Comparison of ENCODE assay signal across 1 cellular context in the genomic region with DNA sequence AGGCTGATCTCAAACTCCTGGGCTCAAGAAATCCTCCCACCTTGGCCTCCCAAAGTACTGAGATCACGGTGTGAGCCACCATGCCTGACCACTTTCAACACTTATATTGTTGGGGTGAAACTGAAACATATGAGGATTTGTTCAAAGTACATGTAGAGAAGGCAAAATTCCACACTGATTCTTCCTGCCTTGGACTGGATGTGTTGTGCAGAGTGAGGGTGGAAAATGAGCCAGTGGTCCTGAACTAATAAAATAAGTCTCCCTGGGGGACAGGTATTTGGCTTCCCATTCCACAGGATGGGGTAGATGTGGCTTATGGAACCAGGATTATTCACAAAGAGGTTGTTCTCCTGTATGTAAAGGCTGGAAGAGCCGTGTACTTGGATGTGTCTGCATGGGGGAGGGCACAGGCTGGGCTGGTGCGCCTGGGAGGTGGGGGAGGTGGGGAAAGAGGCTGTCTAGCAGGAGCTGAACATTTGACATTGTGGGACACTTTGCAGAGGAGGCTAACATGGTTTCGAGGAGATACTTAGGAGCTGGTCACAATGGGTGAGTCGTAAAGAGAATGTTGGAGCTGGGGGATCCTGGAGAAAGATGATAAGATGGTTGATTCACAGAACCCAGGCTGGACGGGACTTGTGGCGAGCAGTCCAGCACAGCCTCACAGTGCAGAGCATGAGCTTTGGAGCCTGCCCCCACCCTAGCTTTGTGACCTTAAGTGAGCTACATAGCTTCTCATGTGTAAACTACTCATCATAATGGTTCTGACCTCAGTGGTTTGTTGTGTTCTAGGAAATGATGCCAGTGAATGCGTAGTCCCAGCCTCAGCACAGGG.
TF ChIP-seq lines count a peak whose summit lies in the region.

A gene (plus strand): TSS at position 804 of the 835 bp plus-strand sequence. CDS start 708 bp downstream, outside the sequence.

TF ChIP-seq in K562, 482 proteins besides CTCF, POLR2A, EP300 and RAD21 (continued from another document and continues in another):
- TF ChIP-seq TEAD4 (IDR thresholded peaks at IDR 0.05; ENCODE audit: low read length) (peak; percentile 53), TEAD4 (CRISPR knock-in tag; IDR thresholded peaks at IDR 0.05; ENCODE audit: borderline replicate concordance) (no peak), KLF16 (IDR thresholded peaks at IDR 0.05) (peak; percentile 44; the same call in 1 of the 2 replicates), NCOA1 (IDR thresholded peaks at IDR 0.05; ENCODE audit: low read depth) (peak; percentile 68; the same call in 1 of the 2 replicates), NR2C1 (IDR thresholded peaks at IDR 0.05) (no peak), NR2C1 (tag; IDR thresholded peaks at IDR 0.05) (peak; percentile 70), HLTF (IDR thresholded peaks at IDR 0.05) (peak; percentile 44; the same call in 1 of the 2 replicates), POLR2AphosphoS5 (IDR thresholded peaks at IDR 0.05; ENCODE audit: control insufficient read depth, insufficient read depth, low read depth, low read length) (peak; percentile 44; the same call in 1 of the 2 replicates), TAL1 (IDR thresholded peaks at IDR 0.05) (peak; percentile 61; the same call in 1 of the 2 replicates), MCM2 (IDR thresholded peaks at IDR 0.05; ENCODE audit: low read depth) (no peak), BRCA1 (IDR thresholded peaks at IDR 0.05) (no peak), BRCA1 (CRISPR knock-in tag; IDR thresholded peaks at IDR 0.05) (no peak), GATA2 (CRISPR knock-in tag; IDR thresholded peaks at IDR 0.05) (peak; percentile 53), ZBTB7A (IDR thresholded peaks at IDR 0.05; ENCODE audit: borderline replicate concordance, control insufficient read depth, low read depth, low read length) (peak; percentile 39; the same call in 1 of the 2 replicates), L3MBTL2 (IDR thresholded peaks at IDR 0.05) (peak; percentile 51; the same call in 1 of the 2 replicates), ZKSCAN8 (CRISPR knock-in tag; IDR thresholded peaks at IDR 0.05) (peak; percentile 28; the same call in 1 of the 2 replicates), ATF1 (CRISPR knock-in tag; IDR thresholded peaks at IDR 0.05) (no peak), ATF1 (tag; IDR thresholded peaks at IDR 0.05) (peak; percentile 54; the same call in 1 of the 2 replicates), SMARCE1 (IDR thresholded peaks at IDR 0.05) (peak; percentile 60; the same call in 1 of the 2 replicates), MED1 (CRISPR knock-in tag; IDR thresholded peaks at IDR 0.05; ENCODE audit: borderline replicate concordance) (no peak), PHB2 (IDR thresholded peaks at IDR 0.05; ENCODE audit: low read depth) (peak; percentile 60; the same call in 1 of the 2 replicates), SRF (CRISPR knock-in tag; IDR thresholded peaks at IDR 0.05) (0 out of 4 replicates have a peak, but pooled peaks of 1 of the 2 experiments have one; percentile 33), BRD9 (IDR thresholded peaks at IDR 0.05; ENCODE audit: low read depth, partially characterized antibody) (no peak), JUN (IDR thresholded peaks at IDR 0.05; ENCODE audit: borderline replicate concordance, low read depth, low read length) (peak; percentile 57; the same call in 1 of the 2 replicates), JUN (CRISPR knock-in tag; IDR thresholded peaks at IDR 0.05; ENCODE audit: borderline replicate concordance) (no peak), ERF (CRISPR knock-in tag; IDR thresholded peaks at IDR 0.05) (no peak), TEAD2 (tag; IDR thresholded peaks at IDR 0.05) (0 out of 2 replicates have a peak, but pooled peaks have one; percentile 14), SMARCB1 (IDR thresholded peaks at IDR 0.05; ENCODE audit: insufficient read length, low read depth) (peak; percentile 39), MTA2 (IDR thresholded peaks at IDR 0.05; ENCODE audit: low read depth) (no peak; the same call in none of the 2 replicates), HDAC1 (IDR thresholded peaks at IDR 0.05) (peak in 1 of 2 experiments; percentile 77; a peak in 2 of 4 replicates), SMARCA4 (IDR thresholded peaks at IDR 0.05) (peak; percentile 76), WHSC1 (IDR thresholded peaks at IDR 0.05; ENCODE audit: low read length) (no peak), TRIM24 (IDR thresholded peaks at IDR 0.05) (peak; percentile 31 to 69; a peak in 3 of 4 replicates), ZBTB17 (CRISPR knock-in tag; IDR thresholded peaks at IDR 0.05) (no peak), HDAC8 (tag; IDR thresholded peaks at IDR 0.05) (no peak), MAFG (tag; conservative IDR thresholded peaks at IDR 0.05) (no peak), KDM5B (IDR thresholded peaks at IDR 0.05; ENCODE audit: insufficient replicate concordance, low read depth, low read length) (no peak)
- TF ChIP-seq, protein P1, sequence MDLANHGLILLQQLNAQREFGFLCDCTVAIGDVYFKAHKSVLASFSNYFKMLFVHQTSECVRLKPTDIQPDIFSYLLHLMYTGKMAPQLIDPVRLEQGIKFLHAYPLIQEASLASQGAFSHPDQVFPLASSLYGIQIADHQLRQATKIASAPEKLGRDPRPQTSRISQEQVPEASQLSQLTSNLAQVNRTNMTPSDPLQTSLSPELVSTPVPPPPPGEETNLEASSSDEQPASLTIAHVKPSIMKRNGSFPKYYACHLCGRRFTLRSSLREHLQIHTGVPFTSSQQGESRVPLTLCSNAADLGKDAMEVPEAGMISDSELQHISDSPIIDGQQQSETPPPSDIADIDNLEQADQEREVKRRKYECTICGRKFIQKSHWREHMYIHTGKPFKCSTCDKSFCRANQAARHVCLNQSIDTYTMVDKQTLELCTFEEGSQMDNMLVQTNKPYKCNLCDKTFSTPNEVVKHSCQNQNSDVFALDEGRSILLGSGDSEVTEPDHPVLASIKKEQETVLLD (IDR thresholded peaks at IDR 0.05), result peak; percentile 35; the same call in 1 of the 2 replicates
- TF ChIP-seq, protein P2, sequence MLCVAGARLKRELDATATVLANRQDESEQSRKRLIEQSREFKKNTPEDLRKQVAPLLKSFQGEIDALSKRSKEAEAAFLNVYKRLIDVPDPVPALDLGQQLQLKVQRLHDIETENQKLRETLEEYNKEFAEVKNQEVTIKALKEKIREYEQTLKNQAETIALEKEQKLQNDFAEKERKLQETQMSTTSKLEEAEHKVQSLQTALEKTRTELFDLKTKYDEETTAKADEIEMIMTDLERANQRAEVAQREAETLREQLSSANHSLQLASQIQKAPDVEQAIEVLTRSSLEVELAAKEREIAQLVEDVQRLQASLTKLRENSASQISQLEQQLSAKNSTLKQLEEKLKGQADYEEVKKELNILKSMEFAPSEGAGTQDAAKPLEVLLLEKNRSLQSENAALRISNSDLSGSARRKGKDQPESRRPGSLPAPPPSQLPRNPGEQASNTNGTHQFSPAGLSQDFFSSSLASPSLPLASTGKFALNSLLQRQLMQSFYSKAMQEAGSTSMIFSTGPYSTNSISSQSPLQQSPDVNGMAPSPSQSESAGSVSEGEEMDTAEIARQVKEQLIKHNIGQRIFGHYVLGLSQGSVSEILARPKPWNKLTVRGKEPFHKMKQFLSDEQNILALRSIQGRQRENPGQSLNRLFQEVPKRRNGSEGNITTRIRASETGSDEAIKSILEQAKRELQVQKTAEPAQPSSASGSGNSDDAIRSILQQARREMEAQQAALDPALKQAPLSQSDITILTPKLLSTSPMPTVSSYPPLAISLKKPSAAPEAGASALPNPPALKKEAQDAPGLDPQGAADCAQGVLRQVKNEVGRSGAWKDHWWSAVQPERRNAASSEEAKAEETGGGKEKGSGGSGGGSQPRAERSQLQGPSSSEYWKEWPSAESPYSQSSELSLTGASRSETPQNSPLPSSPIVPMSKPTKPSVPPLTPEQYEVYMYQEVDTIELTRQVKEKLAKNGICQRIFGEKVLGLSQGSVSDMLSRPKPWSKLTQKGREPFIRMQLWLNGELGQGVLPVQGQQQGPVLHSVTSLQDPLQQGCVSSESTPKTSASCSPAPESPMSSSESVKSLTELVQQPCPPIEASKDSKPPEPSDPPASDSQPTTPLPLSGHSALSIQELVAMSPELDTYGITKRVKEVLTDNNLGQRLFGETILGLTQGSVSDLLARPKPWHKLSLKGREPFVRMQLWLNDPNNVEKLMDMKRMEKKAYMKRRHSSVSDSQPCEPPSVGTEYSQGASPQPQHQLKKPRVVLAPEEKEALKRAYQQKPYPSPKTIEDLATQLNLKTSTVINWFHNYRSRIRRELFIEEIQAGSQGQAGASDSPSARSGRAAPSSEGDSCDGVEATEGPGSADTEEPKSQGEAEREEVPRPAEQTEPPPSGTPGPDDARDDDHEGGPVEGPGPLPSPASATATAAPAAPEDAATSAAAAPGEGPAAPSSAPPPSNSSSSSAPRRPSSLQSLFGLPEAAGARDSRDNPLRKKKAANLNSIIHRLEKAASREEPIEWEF (CRISPR knock-in tag; IDR thresholded peaks at IDR 0.05), result no peak
- TF ChIP-seq, protein P3, sequence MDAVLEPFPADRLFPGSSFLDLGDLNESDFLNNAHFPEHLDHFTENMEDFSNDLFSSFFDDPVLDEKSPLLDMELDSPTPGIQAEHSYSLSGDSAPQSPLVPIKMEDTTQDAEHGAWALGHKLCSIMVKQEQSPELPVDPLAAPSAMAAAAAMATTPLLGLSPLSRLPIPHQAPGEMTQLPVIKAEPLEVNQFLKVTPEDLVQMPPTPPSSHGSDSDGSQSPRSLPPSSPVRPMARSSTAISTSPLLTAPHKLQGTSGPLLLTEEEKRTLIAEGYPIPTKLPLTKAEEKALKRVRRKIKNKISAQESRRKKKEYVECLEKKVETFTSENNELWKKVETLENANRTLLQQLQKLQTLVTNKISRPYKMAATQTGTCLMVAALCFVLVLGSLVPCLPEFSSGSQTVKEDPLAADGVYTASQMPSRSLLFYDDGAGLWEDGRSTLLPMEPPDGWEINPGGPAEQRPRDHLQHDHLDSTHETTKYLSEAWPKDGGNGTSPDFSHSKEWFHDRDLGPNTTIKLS (IDR thresholded peaks at IDR 0.05; ENCODE audit: borderline replicate concordance, low read depth), result no peak
- TF ChIP-seq, protein P4, sequence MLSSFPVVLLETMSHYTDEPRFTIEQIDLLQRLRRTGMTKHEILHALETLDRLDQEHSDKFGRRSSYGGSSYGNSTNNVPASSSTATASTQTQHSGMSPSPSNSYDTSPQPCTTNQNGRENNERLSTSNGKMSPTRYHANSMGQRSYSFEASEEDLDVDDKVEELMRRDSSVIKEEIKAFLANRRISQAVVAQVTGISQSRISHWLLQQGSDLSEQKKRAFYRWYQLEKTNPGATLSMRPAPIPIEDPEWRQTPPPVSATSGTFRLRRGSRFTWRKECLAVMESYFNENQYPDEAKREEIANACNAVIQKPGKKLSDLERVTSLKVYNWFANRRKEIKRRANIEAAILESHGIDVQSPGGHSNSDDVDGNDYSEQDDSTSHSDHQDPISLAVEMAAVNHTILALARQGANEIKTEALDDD (IDR thresholded peaks at IDR 0.05), result peak; percentile 78
- TF ChIP-seq, protein P5, sequence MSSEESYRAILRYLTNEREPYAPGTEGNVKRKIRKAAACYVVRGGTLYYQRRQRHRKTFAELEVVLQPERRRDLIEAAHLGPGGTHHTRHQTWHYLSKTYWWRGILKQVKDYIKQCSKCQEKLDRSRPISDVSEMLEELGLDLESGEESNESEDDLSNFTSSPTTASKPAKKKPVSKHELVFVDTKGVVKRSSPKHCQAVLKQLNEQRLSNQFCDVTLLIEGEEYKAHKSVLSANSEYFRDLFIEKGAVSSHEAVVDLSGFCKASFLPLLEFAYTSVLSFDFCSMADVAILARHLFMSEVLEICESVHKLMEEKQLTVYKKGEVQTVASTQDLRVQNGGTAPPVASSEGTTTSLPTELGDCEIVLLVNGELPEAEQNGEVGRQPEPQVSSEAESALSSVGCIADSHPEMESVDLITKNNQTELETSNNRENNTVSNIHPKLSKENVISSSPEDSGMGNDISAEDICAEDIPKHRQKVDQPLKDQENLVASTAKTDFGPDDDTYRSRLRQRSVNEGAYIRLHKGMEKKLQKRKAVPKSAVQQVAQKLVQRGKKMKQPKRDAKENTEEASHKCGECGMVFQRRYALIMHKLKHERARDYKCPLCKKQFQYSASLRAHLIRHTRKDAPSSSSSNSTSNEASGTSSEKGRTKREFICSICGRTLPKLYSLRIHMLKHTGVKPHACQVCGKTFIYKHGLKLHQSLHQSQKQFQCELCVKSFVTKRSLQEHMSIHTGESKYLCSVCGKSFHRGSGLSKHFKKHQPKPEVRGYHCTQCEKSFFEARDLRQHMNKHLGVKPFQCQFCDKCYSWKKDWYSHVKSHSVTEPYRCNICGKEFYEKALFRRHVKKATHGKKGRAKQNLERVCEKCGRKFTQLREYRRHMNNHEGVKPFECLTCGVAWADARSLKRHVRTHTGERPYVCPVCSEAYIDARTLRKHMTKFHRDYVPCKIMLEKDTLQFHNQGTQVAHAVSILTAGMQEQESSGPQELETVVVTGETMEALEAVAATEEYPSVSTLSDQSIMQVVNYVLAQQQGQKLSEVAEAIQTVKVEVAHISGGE (CRISPR knock-in tag; IDR thresholded peaks at IDR 0.05), result peak in 1 of 3 experiments; percentile 22; a peak in 2 of 6 replicates
- TF ChIP-seq, protein P6, sequence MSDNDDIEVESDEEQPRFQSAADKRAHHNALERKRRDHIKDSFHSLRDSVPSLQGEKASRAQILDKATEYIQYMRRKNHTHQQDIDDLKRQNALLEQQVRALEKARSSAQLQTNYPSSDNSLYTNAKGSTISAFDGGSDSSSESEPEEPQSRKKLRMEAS (CRISPR knock-in tag; IDR thresholded peaks at IDR 0.05), result peak; percentile 73
- TF ChIP-seq, protein P7, sequence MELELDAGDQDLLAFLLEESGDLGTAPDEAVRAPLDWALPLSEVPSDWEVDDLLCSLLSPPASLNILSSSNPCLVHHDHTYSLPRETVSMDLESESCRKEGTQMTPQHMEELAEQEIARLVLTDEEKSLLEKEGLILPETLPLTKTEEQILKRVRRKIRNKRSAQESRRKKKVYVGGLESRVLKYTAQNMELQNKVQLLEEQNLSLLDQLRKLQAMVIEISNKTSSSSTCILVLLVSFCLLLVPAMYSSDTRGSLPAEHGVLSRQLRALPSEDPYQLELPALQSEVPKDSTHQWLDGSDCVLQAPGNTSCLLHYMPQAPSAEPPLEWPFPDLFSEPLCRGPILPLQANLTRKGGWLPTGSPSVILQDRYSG (tag; conservative IDR thresholded peaks at IDR 0.05; ENCODE audit: low read depth), result peak; percentile 59; the same call in 1 of the 2 replicates
- TF ChIP-seq, protein P8, sequence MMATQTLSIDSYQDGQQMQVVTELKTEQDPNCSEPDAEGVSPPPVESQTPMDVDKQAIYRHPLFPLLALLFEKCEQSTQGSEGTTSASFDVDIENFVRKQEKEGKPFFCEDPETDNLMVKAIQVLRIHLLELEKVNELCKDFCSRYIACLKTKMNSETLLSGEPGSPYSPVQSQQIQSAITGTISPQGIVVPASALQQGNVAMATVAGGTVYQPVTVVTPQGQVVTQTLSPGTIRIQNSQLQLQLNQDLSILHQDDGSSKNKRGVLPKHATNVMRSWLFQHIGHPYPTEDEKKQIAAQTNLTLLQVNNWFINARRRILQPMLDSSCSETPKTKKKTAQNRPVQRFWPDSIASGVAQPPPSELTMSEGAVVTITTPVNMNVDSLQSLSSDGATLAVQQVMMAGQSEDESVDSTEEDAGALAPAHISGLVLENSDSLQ (IDR thresholded peaks at IDR 0.05), result peak; percentile 6; the same call in 1 of the 2 replicates
- TF ChIP-seq, protein P9, sequence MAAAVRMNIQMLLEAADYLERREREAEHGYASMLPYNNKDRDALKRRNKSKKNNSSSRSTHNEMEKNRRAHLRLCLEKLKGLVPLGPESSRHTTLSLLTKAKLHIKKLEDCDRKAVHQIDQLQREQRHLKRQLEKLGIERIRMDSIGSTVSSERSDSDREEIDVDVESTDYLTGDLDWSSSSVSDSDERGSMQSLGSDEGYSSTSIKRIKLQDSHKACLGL (CRISPR knock-in tag; IDR thresholded peaks at IDR 0.05; ENCODE audit: borderline replicate concordance, poor library complexity, severe bottlenecking), result no peak
